ENCODE assay signal across 1 cellular context in the genomic region with DNA sequence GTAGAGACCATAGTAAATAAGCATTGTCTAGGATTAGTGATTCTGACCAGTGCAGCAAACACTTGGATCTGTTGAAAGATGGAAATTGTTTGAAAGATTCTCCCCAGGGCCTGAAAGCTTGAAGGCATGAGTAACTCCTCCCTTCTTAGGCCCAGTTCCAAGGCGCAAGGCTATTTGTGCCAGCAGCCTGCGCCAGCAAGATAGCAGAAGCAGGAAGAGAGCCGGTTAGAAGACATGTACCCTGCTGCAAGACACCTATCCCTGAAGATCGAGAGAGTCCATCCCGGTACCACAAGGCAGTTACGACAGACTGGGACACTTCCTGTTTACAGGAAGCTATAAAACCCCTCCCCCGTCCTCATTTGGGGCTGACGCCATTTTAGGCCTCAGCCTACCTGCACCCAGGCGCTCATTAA.
TF ChIP-seq lines count a peak whose summit lies in the region.

No MANE protein-coding gene starts in this region.

TF ChIP-seq in GM23338, 12 proteins besides CTCF, POLR2A, EP300 and RAD21 (continued from another document):
- TF ChIP-seq, protein P1, sequence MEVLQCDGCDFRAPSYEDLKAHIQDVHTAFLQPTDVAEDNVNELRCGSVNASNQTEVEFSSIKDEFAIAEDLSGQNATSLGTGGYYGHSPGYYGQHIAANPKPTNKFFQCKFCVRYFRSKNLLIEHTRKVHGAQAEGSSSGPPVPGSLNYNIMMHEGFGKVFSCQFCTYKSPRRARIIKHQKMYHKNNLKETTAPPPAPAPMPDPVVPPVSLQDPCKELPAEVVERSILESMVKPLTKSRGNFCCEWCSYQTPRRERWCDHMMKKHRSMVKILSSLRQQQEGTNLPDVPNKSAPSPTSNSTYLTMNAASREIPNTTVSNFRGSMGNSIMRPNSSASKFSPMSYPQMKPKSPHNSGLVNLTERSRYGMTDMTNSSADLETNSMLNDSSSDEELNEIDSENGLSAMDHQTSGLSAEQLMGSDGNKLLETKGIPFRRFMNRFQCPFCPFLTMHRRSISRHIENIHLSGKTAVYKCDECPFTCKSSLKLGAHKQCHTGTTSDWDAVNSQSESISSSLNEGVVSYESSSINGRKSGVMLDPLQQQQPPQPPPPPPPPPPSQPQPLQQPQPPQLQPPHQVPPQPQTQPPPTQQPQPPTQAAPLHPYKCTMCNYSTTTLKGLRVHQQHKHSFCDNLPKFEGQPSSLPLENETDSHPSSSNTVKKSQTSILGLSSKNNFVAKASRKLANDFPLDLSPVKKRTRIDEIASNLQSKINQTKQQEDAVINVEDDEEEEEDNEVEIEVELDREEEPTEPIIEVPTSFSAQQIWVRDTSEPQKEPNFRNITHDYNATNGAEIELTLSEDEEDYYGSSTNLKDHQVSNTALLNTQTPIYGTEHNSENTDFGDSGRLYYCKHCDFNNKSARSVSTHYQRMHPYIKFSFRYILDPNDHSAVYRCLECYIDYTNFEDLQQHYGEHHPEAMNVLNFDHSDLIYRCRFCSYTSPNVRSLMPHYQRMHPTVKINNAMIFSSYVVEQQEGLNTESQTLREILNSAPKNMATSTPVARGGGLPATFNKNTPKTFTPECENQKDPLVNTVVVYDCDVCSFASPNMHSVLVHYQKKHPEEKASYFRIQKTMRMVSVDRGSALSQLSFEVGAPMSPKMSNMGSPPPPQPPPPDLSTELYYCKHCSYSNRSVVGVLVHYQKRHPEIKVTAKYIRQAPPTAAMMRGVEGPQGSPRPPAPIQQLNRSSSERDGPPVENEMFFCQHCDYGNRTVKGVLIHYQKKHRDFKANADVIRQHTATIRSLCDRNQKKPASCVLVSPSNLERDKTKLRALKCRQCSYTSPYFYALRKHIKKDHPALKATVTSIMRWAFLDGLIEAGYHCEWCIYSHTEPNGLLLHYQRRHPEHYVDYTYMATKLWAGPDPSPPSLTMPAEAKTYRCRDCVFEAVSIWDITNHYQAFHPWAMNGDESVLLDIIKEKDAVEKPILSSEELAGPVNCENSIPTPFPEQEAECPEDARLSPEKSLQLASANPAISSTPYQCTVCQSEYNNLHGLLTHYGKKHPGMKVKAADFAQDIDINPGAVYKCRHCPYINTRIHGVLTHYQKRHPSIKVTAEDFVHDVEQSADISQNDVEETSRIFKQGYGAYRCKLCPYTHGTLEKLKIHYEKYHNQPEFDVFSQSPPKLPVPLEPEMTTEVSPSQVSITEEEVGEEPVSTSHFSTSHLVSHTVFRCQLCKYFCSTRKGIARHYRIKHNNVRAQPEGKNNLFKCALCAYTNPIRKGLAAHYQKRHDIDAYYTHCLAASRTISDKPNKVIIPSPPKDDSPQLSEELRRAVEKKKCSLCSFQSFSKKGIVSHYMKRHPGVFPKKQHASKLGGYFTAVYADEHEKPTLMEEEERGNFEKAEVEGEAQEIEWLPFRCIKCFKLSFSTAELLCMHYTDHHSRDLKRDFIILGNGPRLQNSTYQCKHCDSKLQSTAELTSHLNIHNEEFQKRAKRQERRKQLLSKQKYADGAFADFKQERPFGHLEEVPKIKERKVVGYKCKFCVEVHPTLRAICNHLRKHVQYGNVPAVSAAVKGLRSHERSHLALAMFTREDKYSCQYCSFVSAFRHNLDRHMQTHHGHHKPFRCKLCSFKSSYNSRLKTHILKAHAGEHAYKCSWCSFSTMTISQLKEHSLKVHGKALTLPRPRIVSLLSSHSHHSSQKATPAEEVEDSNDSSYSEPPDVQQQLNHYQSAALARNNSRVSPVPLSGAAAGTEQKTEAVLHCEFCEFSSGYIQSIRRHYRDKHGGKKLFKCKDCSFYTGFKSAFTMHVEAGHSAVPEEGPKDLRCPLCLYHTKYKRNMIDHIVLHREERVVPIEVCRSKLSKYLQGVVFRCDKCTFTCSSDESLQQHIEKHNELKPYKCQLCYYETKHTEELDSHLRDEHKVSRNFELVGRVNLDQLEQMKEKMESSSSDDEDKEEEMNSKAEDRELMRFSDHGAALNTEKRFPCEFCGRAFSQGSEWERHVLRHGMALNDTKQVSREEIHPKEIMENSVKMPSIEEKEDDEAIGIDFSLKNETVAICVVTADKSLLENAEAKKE (CRISPR knock-in tag; IDR thresholded peaks at IDR 0.05) = no peak
- TF ChIP-seq POLR2AphosphoS5 (IDR thresholded peaks at IDR 0.05; ENCODE audit: low read depth) = no peak
